9 cellular contexts compared by ENCODE assay signal in the genomic region with DNA sequence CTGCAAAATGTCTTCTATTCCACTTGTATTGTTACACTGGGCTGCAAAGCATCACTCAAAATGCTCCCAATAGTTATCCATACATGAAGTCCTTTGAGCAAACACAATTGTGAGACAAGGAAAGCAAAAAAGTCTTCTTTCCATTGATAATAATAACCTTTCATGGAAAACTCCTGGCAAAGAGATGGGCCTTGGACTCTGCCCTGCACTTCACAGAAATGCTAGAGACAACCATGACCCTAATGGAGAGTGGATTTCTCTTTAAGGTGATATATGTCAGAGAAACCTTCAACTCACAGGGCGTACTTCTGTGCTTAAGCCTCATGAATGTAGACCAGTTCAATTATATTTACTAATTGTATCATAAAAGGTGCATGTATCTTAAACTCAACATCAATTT. TPM values are rescaled to one million over a fixed set of nuclear protein-coding genes. Genes with fewer than 3 reads are reported as not detected.
"Had no signal": no experiment of that assay in that cellular context is flagged by ENCODE, and none has a peak within 500 bp of the region (broad histone marks: within the 10 kb centered on the region; RNA-seq: fewer than 3 reads in every experiment).

No MANE protein-coding gene starts in this region.

- FAIRE-seq: G401.6, GM12878, GM12891, GM12892, GM18507, GM19239 had no signal

- ATAC-seq: GM12878 had no signal

- H3K4me3 ChIP-seq: GM12878 had no signal

- DNase-seq: GDM1, GF-D8 had no signal

RNA-seq across cellular contexts. Expression of a gene that starts 19.4 kb away (rescaled TPM):
- total RNA-seq: G401 had no signal
- polyA plus RNA-seq: GM12878 had no signal
